In genomic region chr4:105057370-105058096, GRCh38 we compare ENCODE assay signal across 13 cellular contexts.
DNase-seq lines count a peak whose midpoint lies in the region; ATAC-seq and TF ChIP-seq lines count a peak whose summit lies in the region.
"Had no signal": no experiment of that assay in that cellular context is flagged by ENCODE, and none has a peak within 500 bp of the region (broad histone marks: within the 10 kb centered on the region; RNA-seq: fewer than 3 reads in every experiment).

No MANE protein-coding gene starts in this region.

- dilution Hi-C loops in mammary epithelial cell (cut with HindIII; ENCODE audit: low sequenced_read_pairs) (no loop called here), IMR-90 (cut with HindIII; ENCODE audit: low sequenced_read_pairs, unreplicated experiment) (no loop called here)

- no peak overlapping the region for H2BK120ac ChIP-seq in IMR-90 (ENCODE audit: low read depth, low read length)

- no peak overlapping the region for H2BK20ac ChIP-seq in IMR-90 (ENCODE audit: low read depth, low read length)

- peaks cover 35% of the 10 kb centered on the region for H3K4me1 Mint-ChIP-seq in MCF 10A (ENCODE audit: insufficient read depth, unreplicated experiment)
- H3K4me1 Mint-ChIP-seq in activated T-helper 17 cell treated with anti-CD3 and anti-CD28 coated beads, Interleukin-2, amount 50 U/mL, for 72 hours, result peaks cover 39% of the 10 kb centered on the region

- peaks cover 3% of the 10 kb centered on the region; the same call in 1 of the 2 replicates for H3K9me1 ChIP-seq in IMR-90 (ENCODE audit: insufficient read depth, low read length)

- H3K4ac ChIP-seq in IMR-90 (ENCODE audit: low read depth, low read length), result no peak overlapping the region

- H3K4me2 ChIP-seq in mammary epithelial cell (ENCODE audit: insufficient read depth, low read depth, low read length) (peak overlapping the region; percentile 8), IMR-90 (ENCODE audit: low read depth, low read length) (no peak overlapping the region)

- no peaks in the 10 kb centered on the region for H3K27me3 Mint-ChIP-seq in MCF 10A (ENCODE audit: insufficient read depth, unreplicated experiment)
- H3K27me3 Mint-ChIP-seq in activated T-helper 17 cell treated with anti-CD3 and anti-CD28 coated beads, Interleukin-2, amount 50 U/mL, for 72 hours, result no peaks in the 10 kb centered on the region

- H3K9me3 Mint-ChIP-seq in MCF 10A (ENCODE audit: unreplicated experiment), result peaks cover 4% of the 10 kb centered on the region
- H3K9me3 Mint-ChIP-seq in activated T-helper 17 cell treated with anti-CD3 and anti-CD28 coated beads, Interleukin-2, amount 50 U/mL, for 72 hours, result peaks cover 4% of the 10 kb centered on the region

- no peak overlapping the region for H3K4me3 Mint-ChIP-seq in MCF 10A (ENCODE audit: unreplicated experiment)
- peak overlapping the region; percentile 63 for H3K4me3 Mint-ChIP-seq in activated T-helper 17 cell treated with anti-CD3 and anti-CD28 coated beads, Interleukin-2, amount 50 U/mL, for 72 hours

- H3K4me3 ChIP-seq in mammary epithelial cell (replicated peaks in 1 of 3; ENCODE audit: insufficient read depth in 1 of 3, low read depth in 2 of 3, low read length in 3 of 3), result no peak overlapping the region
- H3K4me3 ChIP-seq in IMR-90 (ENCODE audit: insufficient read depth, low read depth, low read length), result no peak overlapping the region
- H3K4me3 ChIP-seq in urinary bladder (ENCODE audit: low read depth, low read length), result no peak overlapping the region
- H3K4me3 ChIP-seq in HAP-1, result no peak overlapping the region
- H3K4me3 ChIP-seq: vagina had no signal

- H3K79me2 ChIP-seq in mammary epithelial cell (ENCODE audit: insufficient read depth, low read length), result no peaks in the 10 kb centered on the region

- no peak overlapping the region for H2BK5ac ChIP-seq in IMR-90 (ENCODE audit: low read depth, low read length, poor library complexity, severe bottlenecking)

- no peak overlapping the region for H3K27ac ChIP-seq in mammary epithelial cell (ENCODE audit: insufficient read depth, low read depth, low read length)
- H3K27ac ChIP-seq in IMR-90 (ENCODE audit: insufficient read depth, low read length), result no peak overlapping the region
- H3K27ac ChIP-seq in urinary bladder (ENCODE audit: low read depth), result peak overlapping the region; percentile 50
- H3K27ac ChIP-seq: vagina had no signal

- no peak overlapping the region for H3K18ac ChIP-seq in IMR-90 (ENCODE audit: low read depth, low read length)

- H3K9me3 ChIP-seq in mammary epithelial cell (replicated peaks; ENCODE audit: insufficient read depth, low read length) (no peaks in the 10 kb centered on the region), IMR-90 (ENCODE audit: control insufficient read depth, insufficient read depth, low read length) (no peaks in the 10 kb centered on the region), HAP-1 (no peaks in the 10 kb centered on the region)
- H3K9me3 ChIP-seq: vagina had no signal

- H3K27me3 ChIP-seq in mammary epithelial cell (ENCODE audit: insufficient read depth, low read length), result no peaks in the 10 kb centered on the region
- no peaks in the 10 kb centered on the region for H3K27me3 ChIP-seq in IMR-90 (ENCODE audit: control insufficient read depth, insufficient read depth, low read length)
- H3K27me3 ChIP-seq in HAP-1 (ENCODE audit: low read depth), result no peaks in the 10 kb centered on the region
- H3K27me3 ChIP-seq: vagina had no signal

- in situ Hi-C loops in mammary epithelial cell (cut with MboI; ENCODE audit: low sequenced_read_pairs in 2 of 2) (no loop called here), IMR-90 (cut with MboI; ENCODE audit: low sequenced_read_pairs) (no loop called here), HAP-1 (cut with MboI; ENCODE audit: low sequenced_read_pairs) (no loop called here)

- H4K91ac ChIP-seq in IMR-90 (ENCODE audit: insufficient read depth, low read depth, low read length), result no peak overlapping the region

- no peak overlapping the region for H3K9ac ChIP-seq in mammary epithelial cell (ENCODE audit: insufficient read depth, low read length)
- H3K9ac ChIP-seq in IMR-90 (ENCODE audit: low read depth, low read length), result no peak overlapping the region

- no peak for TF ChIP-seq POLR2A in IMR-90 (IDR thresholded peaks at IDR 0.05; ENCODE audit: low read depth, low read length)

- no peak for TF ChIP-seq RAD21 in IMR-90 (IDR thresholded peaks at IDR 0.05; ENCODE audit: low read length)

- BruUV-seq in mammary epithelial cell (replicated peaks; lab: Mats Ljungman, UMichigan), result no TSS peak
- BruUV-seq in MCF 10A (replicated peaks; lab: Mats Ljungman, UMichigan), result no TSS peak
- BruUV-seq in IMR-90 (replicated peaks; lab: Mats Ljungman, UMichigan), result no TSS peak

- intact Hi-C loops in mammary epithelial cell (cut with micrococcal nuclease), result no loop called here
- intact Hi-C loops in MCF 10A (cut with micrococcal nuclease), result loop anchor here (5.0 kb wide), 1 partner anchor 50 kb away; no protein-coding TSS in a partner anchor
- intact Hi-C loops in IMR-90 (cut with micrococcal nuclease), result no loop called here

- no peaks in the 10 kb centered on the region for H3K79me1 ChIP-seq in IMR-90 (ENCODE audit: low read depth in 1 of 2, low read length in 2 of 2)

- H3K36me3 ChIP-seq in mammary epithelial cell (ENCODE audit: insufficient read depth, low read length) (no peaks in the 10 kb centered on the region), IMR-90 (ENCODE audit: control insufficient read depth, insufficient read depth, low read length) (no peaks in the 10 kb centered on the region), urinary bladder (ENCODE audit: insufficient read depth) (no peaks in the 10 kb centered on the region), HAP-1 (replicated peaks) (no peaks in the 10 kb centered on the region)
- H3K36me3 ChIP-seq: vagina had no signal

- TF ChIP-seq CTCF in mammary epithelial cell (conservative IDR thresholded peaks at IDR 0.05 in 1 of 2, IDR thresholded peaks at IDR 0.05 in 1 of 2; ENCODE audit: extremely low read depth in 1 of 2, insufficient read depth in 1 of 2, low read depth in 1 of 2, low read length in 2 of 2), result no peak
- TF ChIP-seq CTCF in MCF 10A (IDR thresholded peaks at IDR 0.05; ENCODE audit: unreplicated experiment), result no peak
- TF ChIP-seq CTCF in IMR-90 (conservative IDR thresholded peaks at IDR 0.05; ENCODE audit: low read depth, low read length), result no peak

- no peak overlapping the region for H4K5ac ChIP-seq in IMR-90 (ENCODE audit: low read depth, low read length)

- H2BK15ac ChIP-seq in IMR-90 (ENCODE audit: low read depth, low read length), result no peak overlapping the region

- H3K27ac Mint-ChIP-seq in MCF 10A (ENCODE audit: low read depth, unreplicated experiment), result no peak overlapping the region
- H3K27ac Mint-ChIP-seq in activated T-helper 17 cell treated with anti-CD3 and anti-CD28 coated beads, Interleukin-2, amount 50 U/mL, for 72 hours, result peak overlapping the region; percentile 83

- H2AK5ac ChIP-seq in IMR-90 (ENCODE audit: low read depth, low read length), result no peak overlapping the region

- 98% methylated on average over 5 of the region's 5 CpGs for WGBS in mammary epithelial cell (ENCODE audit: low coverage, missing lambda C conversion rate)
- WGBS in IMR-90 (ENCODE audit: extremely low coverage in 2 of 2, insufficient read length in 1 of 2), 2 experiments, result no CpG with 5 or more reads among the region's 5 CpGs
- 79% methylated on average over 5 of the region's 5 CpGs for WGBS in urinary bladder

- no peak overlapping the region for H3K14ac ChIP-seq in IMR-90 (replicated peaks; ENCODE audit: low read depth, low read length)

- H4K8ac ChIP-seq in IMR-90 (ENCODE audit: low read depth in 2 of 2, low read length in 2 of 2), result no peak overlapping the region

- H2AK9ac ChIP-seq in IMR-90 (replicated peaks; ENCODE audit: low read depth, low read length, poor library complexity), result no peak overlapping the region

- H4K20me1 ChIP-seq in mammary epithelial cell (ENCODE audit: insufficient read depth, low read length), result no peaks in the 10 kb centered on the region
- no peaks in the 10 kb centered on the region for H4K20me1 ChIP-seq in IMR-90 (ENCODE audit: insufficient read depth, low read length)

- CTCF ChIA-PET in mammary epithelial cell (lab: Charles Lee; ENCODE audit: low non-redundant PET) (no interaction called here), MCF 10A (lab: Yijun Ruan, JAX) (interaction anchor here (0.6 to 0.7 kb wide), 3 partner anchors 182 to 1008 kb away, joined by 3 to 6 read pairs (median 3); no protein-coding TSS in a partner anchor), IMR-90 (lab: Yijun Ruan, JAX) (no interaction called here)

- H3K23ac ChIP-seq in IMR-90 (ENCODE audit: low read depth, low read length), result no peak overlapping the region

- DNase-seq in mammary epithelial cell (no peak), MCF 10A (ENCODE audit: unreplicated experiment) (no peak), IMR-90 (no peak), HAP-1 (ENCODE audit: low spot score in 2 of 2) (no peak), LoVo (ENCODE audit: low spot score) (no peak)
- DNase-seq: activated CD4-positive, alpha-beta T cell treated with anti-CD3 and anti-CD28 coated beads for 48 hours; effector CD4-positive, alpha-beta T cell; NCI-H2029 treated with DMSO at 0.1 percent for 48 hours; RPMI8226 had no signal

- POLR2A ChIA-PET in MCF 10A (lab: Yijun Ruan, JAX) (interaction anchor here (0.6 to 1.5 kb wide), 2 partner anchors 31 to 970 kb away, joined by 3 to 4 read pairs; no protein-coding TSS in a partner anchor), IMR-90 (lab: Charles Lee; ENCODE audit: unreplicated experiment) (interaction anchor here (0.6 kb wide), 1 partner anchor 184 kb away, joined by 3 read pairs; no protein-coding TSS in a partner anchor)

- no peak for ATAC-seq in IMR-90 (ENCODE audit: low read depth)
- no peak for ATAC-seq in activated T-helper 17 cell treated with anti-CD3 and anti-CD28 coated beads, Interleukin-2, amount 50 U/mL, for 72 hours (replicated peaks)
- ATAC-seq in HG03139 (IDR thresholded peaks at IDR 0.05; ENCODE audit: unreplicated experiment), result no peak

- peaks cover 44% of the 10 kb centered on the region for H3K4me1 ChIP-seq in mammary epithelial cell (ENCODE audit: insufficient read depth, low read length)
- H3K4me1 ChIP-seq in IMR-90 (ENCODE audit: control insufficient read depth, insufficient read depth, low read length), result peaks cover 2% of the 10 kb centered on the region
- H3K4me1 ChIP-seq in urinary bladder (ENCODE audit: insufficient read depth), result no peaks in the 10 kb centered on the region
- H3K4me1 ChIP-seq in HAP-1, result no peaks in the 10 kb centered on the region
- H3K4me1 ChIP-seq: vagina had no signal

- no peaks in the 10 kb centered on the region for H3K36me3 Mint-ChIP-seq in MCF 10A (ENCODE audit: insufficient read depth, unreplicated experiment)
- H3K36me3 Mint-ChIP-seq in activated T-helper 17 cell treated with anti-CD3 and anti-CD28 coated beads, Interleukin-2, amount 50 U/mL, for 72 hours (ENCODE audit: low read depth), result no peaks in the 10 kb centered on the region

- no peak overlapping the region for H3K56ac ChIP-seq in IMR-90 (ENCODE audit: extremely low read depth, insufficient read depth, low read length)

- H2AFZ ChIP-seq in mammary epithelial cell (ENCODE audit: low read depth, low read length) (no peak overlapping the region), IMR-90 (replicated peaks; ENCODE audit: low read length, poor library complexity) (no peak overlapping the region)

TF ChIP-seq in IMR-90, 13 proteins besides CTCF, POLR2A, EP300 and RAD21:
- TF ChIP-seq CEBPB (IDR thresholded peaks at IDR 0.05; ENCODE audit: low read depth, low read length) (peak; percentile 72), RFX5 (IDR thresholded peaks at IDR 0.05; ENCODE audit: low read depth, low read length) (no peak)
TF ChIP-seq in IMR-90: peak in this region for 1.
